In the genomic region with DNA sequence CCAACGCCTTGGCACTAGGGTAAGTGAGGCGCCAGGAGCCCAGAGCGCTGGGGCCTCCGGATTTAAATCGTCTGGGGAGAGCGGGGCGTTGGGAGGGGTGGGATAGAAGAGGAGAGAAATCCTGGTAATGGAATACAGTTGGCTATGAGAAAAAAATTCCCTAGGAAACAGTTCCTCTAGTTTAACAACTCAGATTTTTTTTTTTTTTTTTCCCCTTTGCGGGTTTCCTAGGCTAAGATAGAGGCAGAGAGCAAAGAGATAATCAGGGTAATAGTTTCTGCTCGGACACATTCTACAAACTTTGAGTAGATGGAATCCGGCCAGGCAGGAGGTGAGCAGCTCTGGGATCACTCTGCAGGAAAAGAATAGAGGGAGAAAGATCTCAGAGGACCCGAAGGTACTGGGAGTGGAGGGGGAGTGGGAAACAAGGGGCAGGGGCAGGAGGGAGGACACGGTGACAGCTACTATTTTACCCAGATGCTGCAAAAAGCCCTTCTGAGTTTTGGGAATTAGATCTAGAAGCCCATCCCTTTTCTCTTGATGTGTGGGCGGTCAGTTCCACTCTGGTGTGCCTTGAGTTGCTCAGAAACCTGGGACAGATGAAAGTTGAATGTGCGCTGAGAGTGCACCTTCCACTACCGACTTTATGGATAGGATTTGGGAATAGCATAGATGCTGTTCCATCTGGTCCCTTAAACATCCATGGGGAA, we compare ENCODE assay signal across 1 cellular context.
A peak's percentile ranks its signal among the peaks of the same experiment; 100 is the strongest.
TF ChIP-seq lines count a peak whose summit lies in the region.

No MANE protein-coding gene starts in this region.

TF ChIP-seq in HEK293, 187 proteins besides CTCF, POLR2A, EP300 and RAD21 (continued from another document):
- TF ChIP-seq MZF1 (tag by site-specific recombination; IDR thresholded peaks at IDR 0.05; ENCODE audit: borderline replicate concordance) = no peak
- 0 out of 2 replicates have a peak, but pooled peaks have one; percentile 4 for TF ChIP-seq SP3 (tag by site-specific recombination; IDR thresholded peaks at IDR 0.05)
- no peak for TF ChIP-seq ZNF530 (tag by site-specific recombination; IDR thresholded peaks at IDR 0.05; ENCODE audit: low read depth)
- no peak for TF ChIP-seq ZNF830 (tag by site-specific recombination; IDR thresholded peaks at IDR 0.05; ENCODE audit: low read depth)
- TF ChIP-seq, protein P1, sequence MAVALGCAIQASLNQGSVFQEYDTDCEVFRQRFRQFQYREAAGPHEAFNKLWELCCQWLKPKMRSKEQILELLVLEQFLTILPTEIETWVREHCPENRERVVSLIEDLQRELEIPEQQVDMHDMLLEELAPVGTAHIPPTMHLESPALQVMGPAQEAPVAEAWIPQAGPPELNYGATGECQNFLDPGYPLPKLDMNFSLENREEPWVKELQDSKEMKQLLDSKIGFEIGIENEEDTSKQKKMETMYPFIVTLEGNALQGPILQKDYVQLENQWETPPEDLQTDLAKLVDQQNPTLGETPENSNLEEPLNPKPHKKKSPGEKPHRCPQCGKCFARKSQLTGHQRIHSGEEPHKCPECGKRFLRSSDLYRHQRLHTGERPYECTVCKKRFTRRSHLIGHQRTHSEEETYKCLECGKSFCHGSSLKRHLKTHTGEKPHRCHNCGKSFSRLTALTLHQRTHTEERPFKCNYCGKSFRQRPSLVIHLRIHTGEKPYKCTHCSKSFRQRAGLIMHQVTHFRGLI (tag by site-specific recombination; IDR thresholded peaks at IDR 0.05) = 0 out of 2 replicates have a peak, but pooled peaks have one; percentile 17
- TF ChIP-seq ZBTB17 (tag by site-specific recombination; IDR thresholded peaks at IDR 0.05) = peak; percentile 96
- no peak for TF ChIP-seq ZNF701 (tag by site-specific recombination; IDR thresholded peaks at IDR 0.05)
- TF ChIP-seq ZNF335 (tag by site-specific recombination; conservative IDR thresholded peaks at IDR 0.05) = peak; percentile 86
- peak; percentile 83 for TF ChIP-seq ZNF341 (tag by site-specific recombination; IDR thresholded peaks at IDR 0.05; ENCODE audit: low read depth)
